Comparison of ENCODE assay signal across 15 cellular contexts in the genomic region with DNA sequence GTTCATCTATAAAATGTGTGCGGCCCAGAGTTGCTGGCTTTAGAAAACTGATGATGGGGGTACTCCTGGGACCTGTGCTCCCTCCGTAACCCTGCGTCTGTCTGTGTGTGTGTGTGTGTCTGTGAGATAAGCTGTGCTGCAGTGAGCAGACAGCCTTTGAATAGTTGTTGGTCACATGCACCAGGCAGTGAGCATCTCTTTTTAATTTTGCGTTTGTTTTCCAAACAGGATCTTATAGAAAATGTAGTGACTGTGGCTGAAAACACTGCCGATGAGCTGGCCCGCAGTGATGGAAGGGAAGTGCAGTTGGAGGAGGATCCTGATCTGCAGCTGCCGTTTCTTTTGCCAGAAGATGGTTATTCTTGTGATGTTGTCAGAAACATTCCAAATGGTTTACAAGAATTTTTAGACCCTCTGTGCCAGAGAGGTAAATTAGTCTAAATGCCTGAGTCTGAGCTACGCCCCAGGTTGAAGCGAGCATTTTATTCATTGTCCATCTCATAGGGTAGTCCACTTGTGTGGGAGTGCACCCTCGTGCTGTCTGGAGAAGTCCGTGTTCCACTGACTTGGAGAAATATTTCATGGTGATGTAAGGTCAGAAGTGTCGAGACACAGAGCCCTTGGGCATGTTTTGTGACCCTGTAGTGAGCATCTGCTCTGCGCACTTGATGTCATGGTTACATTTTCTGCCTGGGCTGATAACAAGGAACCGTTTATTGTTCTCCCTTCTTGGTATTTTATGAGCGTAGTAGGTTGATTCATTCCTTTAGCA.
DNase-seq lines count a peak whose midpoint lies in the region; ATAC-seq, FAIRE-seq and TF ChIP-seq lines count a peak whose summit lies in the region.
"Had no signal": no experiment of that assay in that cellular context is flagged by ENCODE, and none has a peak within 500 bp of the region (broad histone marks: within the 10 kb centered on the region; RNA-seq: fewer than 3 reads in every experiment).

No MANE protein-coding gene starts in this region.

- 98% methylated on average over 15 of the region's 15 CpGs for WGBS in HepG2 (ENCODE audit: low lambda C conversion rate)
- whole genome bisulfite sequencing in right lobe of liver (ENCODE audit: insufficient coverage, low coverage, low lambda C conversion rate, missing lambda C conversion rate) = 87% methylated on average over 12 of the region's 15 CpGs

- TF ChIP-seq EP300 in HepG2 (IDR thresholded peaks at IDR 0.05; ENCODE audit: low read depth in 2 of 2, low read length in 2 of 2) (no peak), HepG2 (CRISPR knock-in tag; IDR thresholded peaks at IDR 0.05; ENCODE audit: borderline replicate concordance) (no peak)

- FAIRE-seq in HepG2 (lab: Jason Lieb, UNC) = no peak
- FAIRE-seq: GM12878, GM18507 had no signal

- H3K36me3 ChIP-seq in HepG2 (replicated peaks in 1 of 2; ENCODE audit: control insufficient read depth in 1 of 2, insufficient read depth in 2 of 2, low read length in 2 of 2) (peaks cover 39 to 83% of the 10 kb centered on the region in 2 experiments), right lobe of liver (peaks cover 5 to 73% (median 30%) of the 10 kb centered on the region in 4 donors)

- no peak for TF ChIP-seq RAD21 in HepG2 (CRISPR knock-in tag; IDR thresholded peaks at IDR 0.05)

- H3K27ac ChIP-seq in HepG2 (ENCODE audit: extremely low read length, insufficient read depth, low read length) = no peak overlapping the region
- no peak overlapping the region for H3K27ac ChIP-seq in right lobe of liver
- H3K27ac ChIP-seq: BLaER1 treated with 17β-estradiol and CSF1 and Interleukin-3, amounts not matched to agents 10 nM and 100 nM had no signal

- BruUV-seq in HepG2 (replicated peaks; lab: Mats Ljungman, UMichigan) = no TSS peak

- H3K27ac Mint-ChIP-seq in glutamatergic neuron (ENCODE audit: unreplicated experiment) (peak overlapping the region; percentile 40), progenitor cell of endocrine pancreas (peak overlapping the region; percentile 51)
- H3K27ac Mint-ChIP-seq: CD4-positive, alpha-beta T cell; GM23338 had no signal

- POLR2A ChIA-PET in HepG2 (lab: Yijun Ruan, JAX) = no interaction called here

- in situ Hi-C loops in HepG2 (cut with HindIII; ENCODE audit: extremely low pct_ligation_motif_present, low pct_unique_long_range_greater_than_20kb) = no loop called here

- H3K4me1 Mint-ChIP-seq in glutamatergic neuron (ENCODE audit: low read depth, unreplicated experiment) = no peaks in the 10 kb centered on the region
- peaks cover 9% of the 10 kb centered on the region for H3K4me1 Mint-ChIP-seq in progenitor cell of endocrine pancreas (ENCODE audit: low read depth)
- H3K4me1 Mint-ChIP-seq: GM23338 had no signal

- no peak overlapping the region for H3K4me2 ChIP-seq in HepG2 (ENCODE audit: low read depth, low read length)
- H3K4me2 ChIP-seq: BLaER1 treated with 17β-estradiol and CSF1 and Interleukin-3, amounts not matched to agents 10 nM and 100 nM; GM23338 had no signal

- intact Hi-C loops in HepG2 (cut with micrococcal nuclease; ENCODE audit: unreplicated experiment) (no loop called here), right lobe of liver (cut with DNase I) (no loop called here)

- H3K27me3 Mint-ChIP-seq in glutamatergic neuron (ENCODE audit: unreplicated experiment) (peaks cover 6% of the 10 kb centered on the region), progenitor cell of endocrine pancreas (no peaks in the 10 kb centered on the region)

- H3K9ac ChIP-seq in HepG2 (ENCODE audit: insufficient read depth, low read depth, low read length) = no peak overlapping the region
- H3K9ac ChIP-seq: BLaER1 treated with 17β-estradiol and CSF1 and Interleukin-3, amounts not matched to agents 10 nM and 100 nM had no signal

- no peak for DNase-seq in HepG2 (ENCODE audit: low spot score)
- DNase-seq in right lobe of liver = no peak
- no peak for DNase-seq in glutamatergic neuron
- DNase-seq in progenitor cell of endocrine pancreas (ENCODE audit: low spot score, unreplicated experiment) = no peak
- no peak for DNase-seq in RKO (ENCODE audit: low spot score)
- no peak for DNase-seq in AG08396 (ENCODE audit: low spot score)
- no peak for DNase-seq in NCI-H226
- DNase-seq: 8988T; CD4-positive, alpha-beta T cell; DMS79; H7 had no signal

- no peak overlapping the region for H3K4me3 ChIP-seq in HepG2 (replicated peaks in 1 of 3; ENCODE audit: insufficient read depth in 1 of 3, low read depth in 2 of 3, low read length in 3 of 3)
- H3K4me3 ChIP-seq in right lobe of liver = no peak overlapping the region
- H3K4me3 ChIP-seq: BLaER1 treated with 17β-estradiol and CSF1 and Interleukin-3, amounts not matched to agents 10 nM and 100 nM; GM12878; GM23338 had no signal

- no peaks in the 10 kb centered on the region for H3K36me3 Mint-ChIP-seq in glutamatergic neuron (ENCODE audit: unreplicated experiment)
- H3K36me3 Mint-ChIP-seq in progenitor cell of endocrine pancreas (ENCODE audit: insufficient read depth) = peaks cover 39% of the 10 kb centered on the region

- H3K79me2 ChIP-seq in HepG2 (ENCODE audit: insufficient read depth, low read length) = no peaks in the 10 kb centered on the region

- no peaks in the 10 kb centered on the region for H3K9me3 ChIP-seq in HepG2 (ENCODE audit: low read length)
- H3K9me3 ChIP-seq in right lobe of liver = no peaks in the 10 kb centered on the region
- H3K9me3 ChIP-seq: BLaER1 treated with 17β-estradiol and CSF1 and Interleukin-3, amounts not matched to agents 10 nM and 100 nM had no signal

- H3K4me3 Mint-ChIP-seq in glutamatergic neuron (ENCODE audit: unreplicated experiment) (no peak overlapping the region), progenitor cell of endocrine pancreas (ENCODE audit: low read depth) (no peak overlapping the region)
- H3K4me3 Mint-ChIP-seq: CD4-positive, alpha-beta T cell; GM23338 had no signal

- ATAC-seq in HepG2 (peak; percentile 13; the same call in 1 of the 3 replicates), right lobe of liver (no peak)
- ATAC-seq: GM12878, GM23338 had no signal

- H2AFZ ChIP-seq in HepG2 (ENCODE audit: low read length) = no peak overlapping the region
- H2AFZ ChIP-seq: GM23338 had no signal

- no peaks in the 10 kb centered on the region; the same call in 1 of the 2 replicates for H4K20me1 ChIP-seq in HepG2 (ENCODE audit: insufficient read depth, low read length)
- H4K20me1 ChIP-seq: BLaER1 treated with 17β-estradiol and CSF1 and Interleukin-3, amounts not matched to agents 10 nM and 100 nM had no signal

- H3K9me3 Mint-ChIP-seq in glutamatergic neuron (ENCODE audit: unreplicated experiment) = no peaks in the 10 kb centered on the region
- H3K9me3 Mint-ChIP-seq in progenitor cell of endocrine pancreas (ENCODE audit: low read depth) = no peaks in the 10 kb centered on the region
- H3K9me3 Mint-ChIP-seq: CD4-positive, alpha-beta T cell; GM23338 had no signal

- CTCF ChIA-PET in HepG2 (lab: Yijun Ruan, JAX; ENCODE audit: low intra/inter-chr PET ratio, low total read pairs) = no interaction called here

- TF ChIP-seq POLR2A in HepG2 (IDR thresholded peaks at IDR 0.05; ENCODE audit: insufficient read depth in 1 of 2, low read depth in 2 of 2, low read length in 2 of 2) (no peak), right lobe of liver (IDR thresholded peaks at IDR 0.05) (no peak)

- no peak for TF ChIP-seq CTCF in HepG2 (CRISPR knock-in tag; IDR thresholded peaks at IDR 0.05)
- no peak for TF ChIP-seq CTCF in right lobe of liver (IDR thresholded peaks at IDR 0.05)
- no peak for TF ChIP-seq CTCF in glutamatergic neuron (IDR thresholded peaks at IDR 0.05; ENCODE audit: partially characterized antibody, unreplicated experiment)
- TF ChIP-seq CTCF in progenitor cell of endocrine pancreas (IDR thresholded peaks at IDR 0.05; ENCODE audit: unreplicated experiment) = no peak

- H3K27me3 ChIP-seq in HepG2 (ENCODE audit: control insufficient read depth in 1 of 2, insufficient read depth in 2 of 2, low read length in 2 of 2) = no peaks in the 10 kb centered on the region
- H3K27me3 ChIP-seq in right lobe of liver = no peaks in the 10 kb centered on the region
- H3K27me3 ChIP-seq: BLaER1 treated with 17β-estradiol and CSF1 and Interleukin-3, amounts not matched to agents 10 nM and 100 nM had no signal

- H3K4me1 ChIP-seq in HepG2 (ENCODE audit: insufficient read depth, low read length) (no peaks in the 10 kb centered on the region), right lobe of liver (no peaks in the 10 kb centered on the region)
- H3K4me1 ChIP-seq: BLaER1 treated with 17β-estradiol and CSF1 and Interleukin-3, amounts not matched to agents 10 nM and 100 nM had no signal

TF ChIP-seq in HepG2, 621 proteins besides CTCF, POLR2A, EP300 and RAD21:
- TF ChIP-seq KLF6 (CRISPR knock-in tag; IDR thresholded peaks at IDR 0.05) (no peak), ZFP62 (CRISPR knock-in tag; IDR thresholded peaks at IDR 0.05) (no peak), PHF21A (CRISPR knock-in tag; IDR thresholded peaks at IDR 0.05) (no peak), IRF1 (CRISPR knock-in tag; IDR thresholded peaks at IDR 0.05; ENCODE audit: low read depth) (no peak), ZNF670 (CRISPR knock-in tag; IDR thresholded peaks at IDR 0.05; ENCODE audit: borderline replicate concordance) (no peak), RBM22 (optimal IDR thresholded peaks at IDR 0.05; ENCODE audit: low read length) (peak; percentile 57)
